ENCODE assay signal across 8 cellular contexts in the genomic region with DNA sequence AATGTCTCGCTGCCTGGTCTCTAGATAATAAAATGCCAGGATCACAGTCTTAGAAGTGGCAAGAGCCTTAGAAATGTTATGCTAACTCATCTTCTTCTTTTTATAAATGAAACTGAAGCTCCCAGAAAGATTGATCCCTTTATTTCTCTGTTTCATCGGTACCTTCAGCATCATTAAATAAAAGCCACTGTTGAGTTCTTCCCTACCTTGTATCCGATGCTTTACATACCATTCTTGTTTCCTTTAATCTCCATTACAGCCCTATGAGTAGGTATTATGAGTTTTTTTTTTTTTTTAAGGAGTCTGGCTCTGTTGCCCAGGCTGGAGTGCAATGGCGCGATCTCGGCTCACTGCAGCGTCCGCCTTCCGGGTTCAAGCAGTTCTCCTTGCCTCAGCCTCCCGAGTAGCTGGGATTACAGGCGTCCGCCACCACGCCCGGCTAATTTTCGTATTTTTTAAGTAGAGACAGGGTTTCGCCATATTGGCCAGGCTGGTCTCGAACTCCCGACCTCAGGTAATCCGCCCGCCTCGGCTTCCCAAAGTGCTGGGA.
A peak's percentile ranks its signal among the peaks of the same experiment; 100 is the strongest.
DNase-seq lines count a peak whose midpoint lies in the region; ATAC-seq and TF ChIP-seq lines count a peak whose summit lies in the region.

No MANE protein-coding gene starts in this region.

- H3K9me2 ChIP-seq in SU-DHL-6 (replicated peaks; ENCODE audit: insufficient read depth, low read length) = no peaks in the 10 kb centered on the region

- peak overlapping the region; percentile 99 for H2AFZ ChIP-seq in SU-DHL-6 (ENCODE audit: low read depth, low read length, severe bottlenecking)

- DNase-seq in fibroblast of pulmonary artery (ENCODE audit: low read depth) = no peak
- DNase-seq in retinal pigment epithelial cell (ENCODE audit: low read depth) = no peak
- DNase-seq in cerebellar nuclear complex (lab: John Stamatoyannopoulos, UW) = no peak
- DNase-seq in NCI-H128 (lab: John Stamatoyannopoulos, UW; ENCODE audit: unreplicated experiment) = no peak

- no peak for ATAC-seq in HG03520 (IDR thresholded peaks at IDR 0.05; ENCODE audit: unreplicated experiment)
- no peak for ATAC-seq in HG03342 (IDR thresholded peaks at IDR 0.05; ENCODE audit: unreplicated experiment)

- H3K27me3 ChIP-seq in SU-DHL-6 (ENCODE audit: low read length) = no peaks in the 10 kb centered on the region

- no peaks in the 10 kb centered on the region for H3K79me2 ChIP-seq in SU-DHL-6 (ENCODE audit: insufficient read depth, low read length)

- H3F3A ChIP-seq in SU-DHL-6 (ENCODE audit: insufficient read depth) = 0 out of 2 replicates have a peak, but pooled peaks cover 8% of the 10 kb centered on the region

- no peak for TF ChIP-seq CTCF in SU-DHL-6 (IDR thresholded peaks at IDR 0.05; ENCODE audit: insufficient read depth, low read length, poor library complexity, severe bottlenecking)
- no peak for TF ChIP-seq CTCF in fibroblast of pulmonary artery (IDR thresholded peaks at IDR 0.05; ENCODE audit: low read length, missing control alignments)
- TF ChIP-seq CTCF in retinal pigment epithelial cell (conservative IDR thresholded peaks at IDR 0.05; ENCODE audit: low read depth, low read length) = no peak

- peak overlapping the region; percentile 85 for H3K9ac ChIP-seq in SU-DHL-6 (ENCODE audit: low read length)

- H3K4me3 ChIP-seq in GM08714 (ENCODE audit: low read length) (peak overlapping the region; percentile 74; the same call in 1 of the 2 replicates), SU-DHL-6 (ENCODE audit: insufficient read depth, low read length, poor library complexity, severe bottlenecking) (peak overlapping the region; percentile 84), fibroblast of pulmonary artery (replicated peaks; ENCODE audit: low read depth, low read length) (peak overlapping the region; percentile 100), retinal pigment epithelial cell (ENCODE audit: low read length) (peak overlapping the region; percentile 97)

- H3K27ac ChIP-seq in SU-DHL-6 (ENCODE audit: low read depth, low read length) = no peak overlapping the region

- no peaks in the 10 kb centered on the region for H3K9me3 ChIP-seq in SU-DHL-6 (ENCODE audit: insufficient read depth, low read length)

- peak overlapping the region; percentile 77 for H3K4me2 ChIP-seq in SU-DHL-6 (ENCODE audit: low read depth, low read length, poor library complexity, severe bottlenecking)

- H4K20me1 ChIP-seq in SU-DHL-6 (ENCODE audit: low read depth, low read length) = no peaks in the 10 kb centered on the region

- H3K36me3 ChIP-seq in SU-DHL-6 (ENCODE audit: low read length) = 0 out of 2 replicates have a peak, but pooled peaks cover 4% of the 10 kb centered on the region
